In the genomic region with DNA sequence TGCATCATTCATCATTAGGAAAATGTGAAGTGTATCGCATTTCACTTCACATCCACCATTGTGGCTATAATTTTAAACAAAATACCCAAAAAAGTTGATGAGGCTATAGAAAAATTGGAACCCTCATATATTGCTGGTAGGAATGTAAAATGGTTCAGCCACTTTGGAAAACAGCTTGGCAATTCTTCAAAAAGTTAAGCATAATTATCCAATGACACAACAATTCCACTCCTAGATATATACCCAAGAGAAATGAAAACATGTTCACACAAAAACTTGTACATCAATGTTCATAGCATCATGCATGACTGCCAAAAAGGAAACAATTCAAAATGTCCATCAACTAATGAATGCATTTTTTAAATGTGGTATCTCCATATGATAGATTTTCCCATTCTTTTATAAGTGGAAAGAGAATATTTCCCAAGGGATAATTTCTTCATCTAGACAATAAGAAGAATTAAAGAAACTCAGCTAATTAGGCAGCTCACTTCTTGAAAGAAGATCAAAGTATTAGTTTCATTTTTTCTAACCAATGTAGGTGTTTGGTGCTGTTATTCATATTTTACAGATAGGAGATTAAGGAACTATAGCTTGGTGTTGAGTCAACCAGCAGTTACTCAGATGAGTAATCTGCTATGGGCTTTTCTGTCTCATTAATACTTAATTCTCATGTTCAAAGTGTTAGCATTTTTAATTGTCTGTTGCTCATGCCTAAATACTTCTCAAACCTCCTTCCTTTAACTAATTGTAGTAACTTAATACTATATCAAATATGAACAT, we compare ENCODE assay signal across 12 cellular contexts. TPM values are rescaled to one million over a fixed set of nuclear protein-coding genes. Genes with fewer than 3 reads are reported as not detected.
DNase-seq lines count a peak whose midpoint lies in the region; ATAC-seq and TF ChIP-seq lines count a peak whose summit lies in the region.
"Had no signal": no experiment of that assay in that cellular context is flagged by ENCODE, and none has a peak within 500 bp of the region (broad histone marks: within the 10 kb centered on the region; RNA-seq: fewer than 3 reads in every experiment).

No MANE protein-coding gene starts in this region.

- DNase-seq in foreskin keratinocyte (peak in 1 of 2 donors; percentile 32), natural killer cell (no peak), HUDEP-2 (lab: John Stamatoyannopoulos, UW; ENCODE audit: unreplicated experiment in 76 of 76) (no peak), posterior cingulate gyrus (no peak), mucosa of gallbladder (ENCODE audit: low spot score) (no peak)
- DNase-seq: amniotic stem cell; effector CD4-positive, alpha-beta T cell; upper lobe of right lung had no signal

- ATAC-seq in GM18861 (IDR thresholded peaks at IDR 0.05; ENCODE audit: unreplicated experiment) (peak; percentile 80), GM21619 (IDR thresholded peaks at IDR 0.05; ENCODE audit: unreplicated experiment) (peak; percentile 79), HG03439 (IDR thresholded peaks at IDR 0.05; ENCODE audit: unreplicated experiment) (peak; percentile 73), foreskin keratinocyte (peak; percentile 71), natural killer cell (no peak)
- ATAC-seq: sciatic nerve, upper lobe of right lung had no signal

- peaks cover 0 to 4% of the 10 kb centered on the region in 2 donors for H3K9me3 Mint-ChIP-seq in natural killer cell

- intact Hi-C loops in natural killer cell (cut with micrococcal nuclease) (no loop called here), posterior cingulate gyrus (cut with DNase I) (no loop called here)

- H3K36me3 Mint-ChIP-seq in natural killer cell = peaks cover 9% of the 10 kb centered on the region

- peaks cover 11% of the 10 kb centered on the region for H3K4me1 ChIP-seq in foreskin keratinocyte
- H3K4me1 ChIP-seq: upper lobe of right lung had no signal

- H3K27ac ChIP-seq in foreskin keratinocyte = no peak overlapping the region
- H3K27ac ChIP-seq: upper lobe of right lung had no signal

- H3K27ac Mint-ChIP-seq in natural killer cell = no peak overlapping the region

- H3K27me3 Mint-ChIP-seq in natural killer cell (ENCODE audit: low read depth in 2 of 2) = no peaks in the 10 kb centered on the region

- TF ChIP-seq CTCF in foreskin keratinocyte (conservative IDR thresholded peaks at IDR 0.05) (no peak), natural killer cell (IDR thresholded peaks at IDR 0.05) (no peak)

- H3K4me3 Mint-ChIP-seq in natural killer cell = no peak overlapping the region

- H3K4me1 Mint-ChIP-seq in natural killer cell = no peaks in the 10 kb centered on the region

- H3K27me3 ChIP-seq in foreskin keratinocyte = no peaks in the 10 kb centered on the region
- H3K27me3 ChIP-seq: upper lobe of right lung had no signal

RNA-seq across cellular contexts. Expression of a gene that starts 32.8 kb away (rescaled TPM):
- total RNA-seq in foreskin keratinocyte (28.0 and 28.1 TPM in 2 replicates), natural killer cell (10 to 100 TPM; 18.2 to 23.9 (median 20.3) TPM), mucosa of gallbladder (12.7 TPM)
- 21.9 and 25.1 TPM in 2 replicates for polyA plus RNA-seq in foreskin keratinocyte

RNA-seq across cellular contexts. Expression of a gene that starts 44.2 kb away (rescaled TPM):
- not detected in 2 replicates for total RNA-seq in foreskin keratinocyte
- polyA plus RNA-seq in foreskin keratinocyte = 0.04 TPM in 1 of 2 replicates, not detected in the other
- 100 to 1,000 TPM in 2 of 3 donors, 10 to 100 TPM in 1; 83.1 to 337 (median 146) TPM for total RNA-seq in natural killer cell
- 1,541 TPM for total RNA-seq in mucosa of gallbladder

Comparison
In these comparisons a context has a peak if more than half of its experiments do, and no peak if none do; other contexts are left out.
1. ATAC-seq: peak in GM18861 (single experiment), GM21619 (single experiment), HG03439 (single experiment) and foreskin keratinocyte (single experiment); none in natural killer cell (0 of 3).
2. RNA of a gene that starts 44.2 kb away (total RNA-seq): 1,541 TPM in mucosa of gallbladder (single experiment) and 83.1 to 337 TPM in natural killer cell; not detected in foreskin keratinocyte; every median in the first group is over 10 times any median in the second.